In genomic region chr16:588889-589657, GRCh38 we compare ENCODE assay signal across 8 cellular contexts. TPM values are rescaled to one million over a fixed set of nuclear protein-coding genes. Genes with fewer than 3 reads are reported as not detected.
DNase-seq lines count a peak whose midpoint lies in the region; ATAC-seq and TF ChIP-seq lines count a peak whose summit lies in the region.

No MANE protein-coding gene starts in this region.

- peak; percentile 92 for TF ChIP-seq POLR2A in GM15510 (IDR thresholded peaks at IDR 0.05; ENCODE audit: borderline replicate concordance, extremely low read depth, insufficient read length)
- TF ChIP-seq POLR2A in prostate gland (IDR thresholded peaks at IDR 0.05): peak; percentile 88

- peak; percentile 96 for DNase-seq in NCI-H146 treated with DMSO at 0.1 percent for 48 hours (lab: John Stamatoyannopoulos, UW; ENCODE audit: unreplicated experiment)
- peak; percentile 97 to 98 (median 97) for DNase-seq in T-helper 1 cell
- peak; percentile 77 for DNase-seq in amniotic stem cell (lab: John Stamatoyannopoulos, UW)
- DNase-seq in left ventricle myocardium inferior: peak; percentile 97
- DNase-seq in prostate gland (ENCODE audit: low spot score): peak; percentile 97
- DNase-seq in ureter (ENCODE audit: low spot score): peak; percentile 98

- H3K36me3 ChIP-seq in left ventricle myocardium inferior (no peaks in the 10 kb centered on the region), prostate gland (no peaks in the 10 kb centered on the region)

- H3K9me3 ChIP-seq in left ventricle myocardium inferior (replicated peaks) (no peaks in the 10 kb centered on the region), prostate gland (no peaks in the 10 kb centered on the region)

- peak overlapping the region; percentile 100 for H3K27ac ChIP-seq in left ventricle myocardium inferior (replicated peaks)
- peak overlapping the region; percentile 95 to 98 for H3K27ac ChIP-seq in prostate gland

- H3K4me1 ChIP-seq in left ventricle myocardium inferior: peaks cover 77% of the 10 kb centered on the region
- H3K4me1 ChIP-seq in prostate gland (replicated peaks): peaks cover 12% of the 10 kb centered on the region

- TF ChIP-seq CTCF in left ventricle myocardium inferior (IDR thresholded peaks at IDR 0.05; ENCODE audit: borderline replicate concordance) (no peak), prostate gland (IDR thresholded peaks at IDR 0.05) (peak in 1 of 4 experiments; percentile 20)

- H3K4me3 ChIP-seq in left ventricle myocardium inferior (peak overlapping the region; percentile 80), prostate gland (peak overlapping the region; percentile 70)

- intact Hi-C loops in left ventricle myocardium inferior (cut with micrococcal nuclease): no loop called here
- intact Hi-C loops in prostate gland (cut with DNase I): loop anchor here (2.0 kb wide), 1 partner anchor 48 kb away; the partner anchor contains the start of gene METTL26

- under 1% methylated on average over 104 of the region's 107 CpGs for WGBS in prostate gland

- ATAC-seq in HG02870 (IDR thresholded peaks at IDR 0.05; ENCODE audit: unreplicated experiment): peak; percentile 75

- no peaks in the 10 kb centered on the region for H3K27me3 ChIP-seq in left ventricle myocardium inferior (ENCODE audit: low read depth)
- H3K27me3 ChIP-seq in prostate gland (replicated peaks; ENCODE audit: insufficient read depth): no peaks in the 10 kb centered on the region

RNA-seq across cellular contexts. Expression of gene RAB40C, which starts 0.8 kb away (rescaled TPM):
- total RNA-seq in left ventricle myocardium inferior: 10.3 TPM
- total RNA-seq in prostate gland: 10 to 100 TPM; 41.8 to 68.0 TPM
- 39.2 TPM for total RNA-seq in ureter

RNA-seq across cellular contexts. Expression of gene PIGQ, which starts 19.3 kb away (rescaled TPM):
- total RNA-seq in left ventricle myocardium inferior (21.4 TPM), prostate gland (10 to 100 TPM; 70.1 to 85.8 TPM), ureter (65.7 TPM)

RNA-seq across cellular contexts. Expression of gene NHLRC4, which starts 22.3 kb away (rescaled TPM):
- total RNA-seq in left ventricle myocardium inferior: 0.11 TPM
- total RNA-seq in prostate gland: 1 to 10 TPM; 2.9 to 6.2 TPM
- 0.36 TPM for total RNA-seq in ureter

RNA-seq across cellular contexts. Expression of gene PRR35, which starts 28.9 kb away (rescaled TPM):
- not detected for total RNA-seq in left ventricle myocardium inferior
- total RNA-seq in prostate gland: 1 to 10 TPM in 1 of 2 donors, not detected in 1; 5.1 TPM
- total RNA-seq in ureter: not detected

RNA-seq across cellular contexts. Expression of gene WFIKKN1, which starts 41.7 kb away (rescaled TPM):
- total RNA-seq in left ventricle myocardium inferior (0.14 TPM), prostate gland (1 to 10 TPM; 1.5 to 1.9 TPM), ureter (0.65 TPM)

Comparison
In these comparisons a context has a peak if more than half of its experiments do, and no peak if none do; other contexts are left out.
1. Peak in every context shown above with its lines: DNase-seq, ATAC-seq, H3K4me3 ChIP-seq and H3K27ac ChIP-seq.